1 cellular context compared by ENCODE assay signal in genomic region chr22:38873469-38874411, GRCh38.
A peak's percentile ranks its signal among the peaks of the same experiment; 100 is the strongest.
TF ChIP-seq lines count a peak whose summit lies in the region.

No MANE protein-coding gene starts in this region.

TF ChIP-seq in GM12878, 131 proteins besides CTCF, POLR2A, EP300 and RAD21 (continued from another document and continues in another):
- TF ChIP-seq E2F8 (IDR thresholded peaks at IDR 0.05; ENCODE audit: low read depth, partially characterized antibody) (no peak), ATF3 (IDR thresholded peaks at IDR 0.05; ENCODE audit: borderline replicate concordance, extremely low read depth, low read depth, low read length) (no peak), USF2 (IDR thresholded peaks at IDR 0.05; ENCODE audit: borderline replicate concordance, low read depth, low read length) (no peak), BCL3 (IDR thresholded peaks at IDR 0.05; ENCODE audit: borderline replicate concordance, insufficient read depth, low read depth, low read length, poor library complexity, severe bottlenecking) (peak; percentile 68), MTA3 (IDR thresholded peaks at IDR 0.05; ENCODE audit: borderline replicate concordance, low read length) (no peak; the same call in 1 of the 2 replicates), BACH1 (IDR thresholded peaks at IDR 0.05; ENCODE audit: borderline replicate concordance) (peak; percentile 73; the same call in 1 of the 2 replicates), GABPA (IDR thresholded peaks at IDR 0.05; ENCODE audit: low read depth) (no peak), RB1 (IDR thresholded peaks at IDR 0.05; ENCODE audit: borderline replicate concordance) (no peak), USF1 (IDR thresholded peaks at IDR 0.05; ENCODE audit: borderline replicate concordance, extremely low read length, insufficient read depth, low read depth, low read length) (no peak), ZNF274 (IDR thresholded peaks at IDR 0.05; ENCODE audit: insufficient read depth, insufficient read length) (no peak), BCL11A (IDR thresholded peaks at IDR 0.05; ENCODE audit: low read depth, low read length) (peak; percentile 79), CUX1 (IDR thresholded peaks at IDR 0.05; ENCODE audit: insufficient replicate concordance, low read depth, low read length) (no peak), RELB (IDR thresholded peaks at IDR 0.05; ENCODE audit: low read depth) (peak; percentile 96), ZNF622 (IDR thresholded peaks at IDR 0.05) (no peak), NR2F1 (conservative IDR thresholded peaks at IDR 0.05) (0 out of 2 replicates have a peak, but pooled peaks have one; percentile 34), MEF2A (IDR thresholded peaks at IDR 0.05; ENCODE audit: insufficient read depth, low read depth, low read length) (0 out of 2 replicates have a peak, but pooled peaks have one; percentile 15), GATAD2B (conservative IDR thresholded peaks at IDR 0.05; ENCODE audit: low read depth) (no peak; the same call in 1 of the 2 replicates), NR2C2 (IDR thresholded peaks at IDR 0.05; ENCODE audit: borderline replicate concordance, control insufficient read depth, insufficient read length, low read depth) (no peak), NFIC (IDR thresholded peaks at IDR 0.05; ENCODE audit: low read depth, low read length) (peak; percentile 57), FOS (IDR thresholded peaks at IDR 0.05; ENCODE audit: borderline replicate concordance, extremely low read depth, insufficient read length) (no peak), ELK1 (IDR thresholded peaks at IDR 0.05; ENCODE audit: low read depth, low read length) (no peak), TARDBP (IDR thresholded peaks at IDR 0.05; ENCODE audit: borderline replicate concordance) (no peak), CHD2 (IDR thresholded peaks at IDR 0.05; ENCODE audit: borderline replicate concordance, low read depth, low read length) (no peak), RELA (IDR thresholded peaks at IDR 0.05; ENCODE audit: borderline replicate concordance, partially characterized antibody) (peak; percentile 9), IKZF2 (IDR thresholded peaks at IDR 0.05) (peak; percentile 81 to 82; a peak in 3 of 4 replicates), CBX5 (IDR thresholded peaks at IDR 0.05; ENCODE audit: low read depth) (no peak), YBX1 (IDR thresholded peaks at IDR 0.05) (no peak), RFX5 (IDR thresholded peaks at IDR 0.05; ENCODE audit: low read depth, low read length) (no peak), CBX3 (IDR thresholded peaks at IDR 0.05; ENCODE audit: borderline replicate concordance, low read depth) (no peak), PRDM15 (CRISPR knock-in tag; IDR thresholded peaks at IDR 0.05) (no peak), CHD4 (IDR thresholded peaks at IDR 0.05) (no peak), EZH2 (IDR thresholded peaks at IDR 0.05; ENCODE audit: borderline replicate concordance, control insufficient read depth, low read depth, low read length) (no peak), ZNF217 (IDR thresholded peaks at IDR 0.05) (no peak), SPI1 (IDR thresholded peaks at IDR 0.05; ENCODE audit: borderline replicate concordance, insufficient read depth, low read depth, low read length) (no peak), SP1 (IDR thresholded peaks at IDR 0.05; ENCODE audit: low read depth, low read length) (peak; percentile 25), DPF2 (IDR thresholded peaks at IDR 0.05) (peak; percentile 98), KAT2A (conservative IDR thresholded peaks at IDR 0.05; ENCODE audit: control insufficient read depth, low read depth, low read length) (no peak), HCFC1 (IDR thresholded peaks at IDR 0.05; ENCODE audit: low read length) (no peak), PBX3 (IDR thresholded peaks at IDR 0.05; ENCODE audit: insufficient replicate concordance, low read depth, low read length) (peak; percentile 89)
